1 cellular context compared by ENCODE assay signal in the genomic region with DNA sequence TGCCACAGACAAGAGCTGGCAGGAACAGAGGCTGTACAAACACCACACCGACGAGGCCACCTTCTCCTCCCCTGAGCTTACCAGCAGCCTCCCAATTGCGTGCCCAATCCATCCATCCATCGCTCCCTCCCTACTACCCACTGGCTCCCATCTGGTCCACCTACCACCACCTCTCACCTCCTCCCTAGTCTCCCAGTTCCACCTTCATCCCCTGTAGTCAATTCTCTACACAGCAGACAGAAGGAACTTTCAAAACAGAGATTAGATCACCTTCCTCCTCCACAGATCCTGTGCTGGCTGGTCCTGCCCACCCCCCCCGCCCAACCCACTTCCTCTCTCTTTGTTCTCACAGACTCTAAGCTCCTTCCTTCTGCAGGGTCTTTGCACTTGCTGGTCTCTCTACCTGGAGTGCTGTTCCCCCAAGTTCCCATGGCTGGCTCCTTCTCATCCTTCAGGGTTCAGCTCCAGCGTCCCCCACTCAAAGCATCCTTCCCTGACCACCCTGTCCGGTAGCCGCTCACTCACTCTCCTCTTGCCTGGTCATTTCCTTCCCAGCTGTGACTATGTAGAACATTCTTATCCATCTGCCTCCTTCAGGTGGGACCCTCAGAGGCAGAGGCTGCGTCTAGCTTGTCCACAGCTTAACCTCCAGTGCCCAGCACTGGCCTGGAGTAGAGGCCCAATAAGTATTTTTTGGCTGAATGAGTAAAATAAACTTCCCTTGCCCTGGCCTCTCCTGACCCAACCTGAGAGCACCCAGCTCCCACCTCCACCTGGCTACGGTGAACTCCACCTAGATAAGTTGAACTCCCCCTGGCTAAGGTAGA.
TF ChIP-seq lines count a peak whose summit lies in the region.

No MANE protein-coding gene starts in this region.

TF ChIP-seq in HepG2, 621 proteins besides CTCF, POLR2A, EP300 and RAD21:
- TF ChIP-seq SMAD9 (CRISPR knock-in tag; IDR thresholded peaks at IDR 0.05) (no peak), SRF (IDR thresholded peaks at IDR 0.05; ENCODE audit: low read depth, low read length) (no peak), NR2F6 (IDR thresholded peaks at IDR 0.05) (no peak), NR2F6 (CRISPR knock-in tag; IDR thresholded peaks at IDR 0.05) (no peak)
TF ChIP-seq in HepG2: peak in this region for 0.
